In genomic region chr1:228062812-228063211, GRCh38 we compare ENCODE assay signal across 1 cellular context.
TF ChIP-seq lines count a peak whose summit lies in the region.

No MANE protein-coding gene starts in this region.

TF ChIP-seq in HepG2, 621 proteins besides CTCF, POLR2A, EP300 and RAD21:
- no peak for TF ChIP-seq E2F2 (CRISPR knock-in tag; IDR thresholded peaks at IDR 0.05; ENCODE audit: borderline replicate concordance)
- no peak for TF ChIP-seq TEF (CRISPR knock-in tag; IDR thresholded peaks at IDR 0.05)
- TF ChIP-seq STAG1 (CRISPR knock-in tag; IDR thresholded peaks at IDR 0.05) = no peak
- TF ChIP-seq ZNF224 (CRISPR knock-in tag; IDR thresholded peaks at IDR 0.05) = no peak
- no peak for TF ChIP-seq ATF7 (IDR thresholded peaks at IDR 0.05)
- TF ChIP-seq ATF7 (CRISPR knock-in tag; IDR thresholded peaks at IDR 0.05) = no peak
- TF ChIP-seq ASH2L (IDR thresholded peaks at IDR 0.05; ENCODE audit: insufficient read length, low read depth, low read length) = no peak
- no peak for TF ChIP-seq ZNF574 (CRISPR knock-in tag; IDR thresholded peaks at IDR 0.05)
- no peak for TF ChIP-seq ZNF562 (CRISPR knock-in tag; IDR thresholded peaks at IDR 0.05; ENCODE audit: borderline replicate concordance)
- no peak for TF ChIP-seq ZNF235 (CRISPR knock-in tag; IDR thresholded peaks at IDR 0.05; ENCODE audit: borderline replicate concordance)
- no peak for TF ChIP-seq ZBTB21 (CRISPR knock-in tag; IDR thresholded peaks at IDR 0.05)
- no peak for TF ChIP-seq RBM22 (optimal IDR thresholded peaks at IDR 0.05; ENCODE audit: low read length)
- TF ChIP-seq MIER3 (CRISPR knock-in tag; IDR thresholded peaks at IDR 0.05; ENCODE audit: borderline replicate concordance) = no peak
- TF ChIP-seq ARID2 (CRISPR knock-in tag; IDR thresholded peaks at IDR 0.05; ENCODE audit: borderline replicate concordance) = no peak
- TF ChIP-seq CSRNP2 (CRISPR knock-in tag; conservative IDR thresholded peaks at IDR 0.05; ENCODE audit: low read depth) = no peak
